ENCODE assay signal across 8 cellular contexts in the genomic region with DNA sequence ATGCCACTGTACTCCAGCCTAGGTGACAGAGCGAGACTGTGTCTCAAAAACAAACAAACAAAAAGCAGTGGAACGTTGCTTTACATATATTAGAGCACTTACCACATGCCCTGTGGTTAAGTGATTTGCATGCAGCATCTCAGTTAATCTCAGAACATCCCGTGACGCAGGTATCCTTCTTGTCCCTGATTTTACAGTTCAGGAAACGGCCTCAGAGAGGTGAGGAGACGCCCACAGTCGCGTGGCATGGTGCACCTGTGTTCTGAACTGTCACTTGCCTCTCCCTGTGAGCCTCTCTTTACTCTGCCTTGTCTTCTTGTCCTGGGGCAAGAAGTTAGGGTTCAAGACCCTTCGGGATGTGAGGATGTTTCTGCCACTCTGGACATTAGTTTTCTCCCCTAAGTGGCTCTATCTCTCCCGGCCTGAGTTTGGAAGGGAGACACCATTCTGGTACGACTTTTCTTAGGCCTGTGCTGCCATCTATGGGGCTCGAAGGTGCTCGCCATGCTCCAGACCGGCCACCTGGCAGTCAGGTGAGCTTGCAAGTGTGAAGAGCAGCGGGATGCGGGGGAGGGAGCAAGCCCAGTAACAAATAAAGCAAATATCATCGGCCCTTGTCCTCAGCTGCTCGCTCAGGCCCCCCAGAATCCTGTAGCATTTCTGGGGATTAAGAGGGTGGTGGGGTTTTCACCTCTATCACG. TPM values are rescaled to one million over a fixed set of nuclear protein-coding genes. Genes with fewer than 3 reads are reported as not detected.
DNase-seq lines count a peak whose midpoint lies in the region; ATAC-seq and TF ChIP-seq lines count a peak whose summit lies in the region.

No MANE protein-coding gene starts in this region.

- H2AFZ ChIP-seq in Loucy (ENCODE audit: low read length) = peak overlapping the region; percentile 85
- H2AFZ ChIP-seq in osteoblast (ENCODE audit: low read length) = peak overlapping the region; percentile 88

- H3K79me2 ChIP-seq in Loucy (ENCODE audit: insufficient read depth, low read length) = no peaks in the 10 kb centered on the region
- H3K79me2 ChIP-seq in osteoblast (ENCODE audit: insufficient read depth, low read length) = no peaks in the 10 kb centered on the region

- WGBS in aorta, 2 donors = 35% methylated on average over 19 of the region's 19 CpGs

- no peaks in the 10 kb centered on the region for H3K9me3 Mint-ChIP-seq in activated naive CD8-positive, alpha-beta T cell (ENCODE audit: low read depth)

- no peak overlapping the region for H3K9ac ChIP-seq in Loucy (ENCODE audit: low read depth, low read length, poor library complexity, severe bottlenecking)

- no peaks in the 10 kb centered on the region for H3K27me3 Mint-ChIP-seq in activated naive CD8-positive, alpha-beta T cell

- intact Hi-C loops in Right ventricle myocardium inferior (cut with DNase I) = loop anchor here (2.0 kb wide), 1 partner anchor 297 kb away; no protein-coding TSS in a partner anchor
- intact Hi-C loops in aorta (cut with DNase I) = loop anchor here (2.0 to 10.0 kb wide), 4 partner anchors 25 to 505 kb away; partner anchors contain the start of genes FBXO7 (in 1 of the 2) and YWHAH (in 1 of the 2)

- H3K4me1 Mint-ChIP-seq in activated naive CD8-positive, alpha-beta T cell (ENCODE audit: low read depth) = peaks cover 10% of the 10 kb centered on the region

- no peak overlapping the region for H3K27ac ChIP-seq in SJSA1
- H3K27ac ChIP-seq in osteoblast (ENCODE audit: low read depth, low read length) = no peak overlapping the region
- no peak overlapping the region for H3K27ac ChIP-seq in aorta (ENCODE audit: low read depth in 1 of 2, low read length in 2 of 2)

- H3K27me3 ChIP-seq in BE2C = no peaks in the 10 kb centered on the region
- H3K27me3 ChIP-seq in Loucy (ENCODE audit: insufficient read depth, low read length, poor library complexity, severe bottlenecking) = no peaks in the 10 kb centered on the region
- no peaks in the 10 kb centered on the region for H3K27me3 ChIP-seq in SJSA1 (replicated peaks)
- H3K27me3 ChIP-seq in osteoblast (ENCODE audit: insufficient read depth, low read length) = no peaks in the 10 kb centered on the region
- H3K27me3 ChIP-seq in aorta (ENCODE audit: control insufficient read depth in 1 of 2, insufficient read depth in 2 of 2, low read length in 1 of 2) = no peaks in the 10 kb centered on the region

- peak; percentile 67 for TF ChIP-seq CTCF in BE2C (IDR thresholded peaks at IDR 0.05; ENCODE audit: low read depth, low read length)
- TF ChIP-seq CTCF in Loucy (conservative IDR thresholded peaks at IDR 0.05; ENCODE audit: low read length) = peak; percentile 69
- TF ChIP-seq CTCF in osteoblast (IDR thresholded peaks at IDR 0.05; ENCODE audit: extremely low read depth, low read depth, low read length) = peak; percentile 70

- ATAC-seq in GM19324 (IDR thresholded peaks at IDR 0.05; ENCODE audit: low FRiP score, unreplicated experiment) (peak; percentile 44), Right ventricle myocardium inferior (peak; percentile 74), aorta (ENCODE audit: low FRiP score) (peak; percentile 86)

- DNase-seq in BE2C (peak; percentile 62), SJSA1 (ENCODE audit: low read depth in 1 of 2, low spot score in 2 of 2) (peak; percentile 27 to 57), Right ventricle myocardium inferior (ENCODE audit: missing footprints) (no peak), osteoblast (ENCODE audit: insufficient read length, low spot score, missing footprints) (peak; percentile 87), aorta (peak in 1 of 2 donors; percentile 63)

- H3F3A ChIP-seq in Loucy (ENCODE audit: low read depth) = no peaks in the 10 kb centered on the region

- no peaks in the 10 kb centered on the region for H3K9me2 ChIP-seq in Loucy (replicated peaks; ENCODE audit: low read depth, low read length)

- no peaks in the 10 kb centered on the region for H3K36me3 Mint-ChIP-seq in activated naive CD8-positive, alpha-beta T cell

- H3K36me3 ChIP-seq in BE2C (no peaks in the 10 kb centered on the region), Loucy (ENCODE audit: insufficient read depth, low read length) (no peaks in the 10 kb centered on the region), SJSA1 (no peaks in the 10 kb centered on the region), osteoblast (ENCODE audit: insufficient read depth, low read length) (no peaks in the 10 kb centered on the region), aorta (ENCODE audit: control insufficient read depth in 1 of 2, insufficient read depth in 2 of 2, low read length in 1 of 2) (no peaks in the 10 kb centered on the region)

- no peaks in the 10 kb centered on the region for H4K20me1 ChIP-seq in Loucy (ENCODE audit: insufficient read depth, low read length, poor library complexity, severe bottlenecking)
- no peaks in the 10 kb centered on the region for H4K20me1 ChIP-seq in osteoblast (ENCODE audit: insufficient read depth, low read length)

- H3K4me2 ChIP-seq in Loucy (ENCODE audit: low read depth, low read length, poor library complexity, severe bottlenecking) = peak overlapping the region; percentile 68
- H3K4me2 ChIP-seq in osteoblast (ENCODE audit: insufficient read depth, low read length) = peak overlapping the region; percentile 76

- H3K9me3 ChIP-seq in BE2C (no peaks in the 10 kb centered on the region), Loucy (ENCODE audit: insufficient read depth, low read depth, low read length) (no peaks in the 10 kb centered on the region), SJSA1 (replicated peaks) (no peaks in the 10 kb centered on the region), osteoblast (ENCODE audit: low read depth, low read length) (no peaks in the 10 kb centered on the region), aorta (ENCODE audit: control insufficient read depth, low read length) (no peaks in the 10 kb centered on the region)

- H3K4me1 ChIP-seq in BE2C (no peaks in the 10 kb centered on the region), Loucy (ENCODE audit: insufficient read depth, low read length, poor library complexity, severe bottlenecking) (peaks cover 3% of the 10 kb centered on the region), SJSA1 (replicated peaks) (peaks cover 12% of the 10 kb centered on the region), osteoblast (ENCODE audit: insufficient read depth, low read length) (peaks cover 5% of the 10 kb centered on the region), aorta (ENCODE audit: control insufficient read depth in 1 of 2, insufficient read depth in 2 of 2, low read length in 2 of 2) (no peaks in the 10 kb centered on the region)

- H3K4me3 ChIP-seq in BE2C (ENCODE audit: low read depth, low read length) (peak overlapping the region; percentile 67), Loucy (ENCODE audit: low read length, poor library complexity, severe bottlenecking) (peak overlapping the region; percentile 63), SJSA1 (peak overlapping the region; percentile 33), osteoblast (ENCODE audit: insufficient read depth, low read length) (peak overlapping the region; percentile 72), aorta (ENCODE audit: low read length in 2 of 2) (no peak overlapping the region)

- H3K27ac Mint-ChIP-seq in activated naive CD8-positive, alpha-beta T cell = no peak overlapping the region

- peak overlapping the region; percentile 84 for H3K4me3 Mint-ChIP-seq in activated naive CD8-positive, alpha-beta T cell

RNA-seq across cellular contexts. Expression of gene YWHAH, which starts 25.6 kb away (rescaled TPM):
- polyA plus RNA-seq in BE2C (2012; ENCODE audit: insufficient read depth, insufficient read length, low read depth) = 249 TPM
- total RNA-seq in SJSA1 (2014; rRNA removed; shearing (Covaris generic)) = 236 and 273 TPM in 2 replicates
- total RNA-seq in Right ventricle myocardium inferior = 85.3 TPM
- total RNA-seq in osteoblast = 146 and 151 TPM in 2 replicates
- 100 to 1,000 TPM; 207 to 538 TPM for total RNA-seq in aorta
- 100 to 1,000 TPM in 1 of 2 donors, 10 to 100 TPM in 1; 82.8 to 179 TPM for polyA plus RNA-seq in aorta

Comparison
In these comparisons a context has a peak if more than half of its experiments do, and no peak if none do; other contexts are left out.
1. H3K4me3 ChIP-seq: peak in BE2C (single experiment), Loucy (single experiment), SJSA1 (single experiment) and osteoblast (single experiment); none in aorta (0 of 2).
2. Peak in every context shown above with its lines, with median percentiles within 50 percentile points of each other: CTCF ChIP-seq and ATAC-seq.